In the genomic region with DNA sequence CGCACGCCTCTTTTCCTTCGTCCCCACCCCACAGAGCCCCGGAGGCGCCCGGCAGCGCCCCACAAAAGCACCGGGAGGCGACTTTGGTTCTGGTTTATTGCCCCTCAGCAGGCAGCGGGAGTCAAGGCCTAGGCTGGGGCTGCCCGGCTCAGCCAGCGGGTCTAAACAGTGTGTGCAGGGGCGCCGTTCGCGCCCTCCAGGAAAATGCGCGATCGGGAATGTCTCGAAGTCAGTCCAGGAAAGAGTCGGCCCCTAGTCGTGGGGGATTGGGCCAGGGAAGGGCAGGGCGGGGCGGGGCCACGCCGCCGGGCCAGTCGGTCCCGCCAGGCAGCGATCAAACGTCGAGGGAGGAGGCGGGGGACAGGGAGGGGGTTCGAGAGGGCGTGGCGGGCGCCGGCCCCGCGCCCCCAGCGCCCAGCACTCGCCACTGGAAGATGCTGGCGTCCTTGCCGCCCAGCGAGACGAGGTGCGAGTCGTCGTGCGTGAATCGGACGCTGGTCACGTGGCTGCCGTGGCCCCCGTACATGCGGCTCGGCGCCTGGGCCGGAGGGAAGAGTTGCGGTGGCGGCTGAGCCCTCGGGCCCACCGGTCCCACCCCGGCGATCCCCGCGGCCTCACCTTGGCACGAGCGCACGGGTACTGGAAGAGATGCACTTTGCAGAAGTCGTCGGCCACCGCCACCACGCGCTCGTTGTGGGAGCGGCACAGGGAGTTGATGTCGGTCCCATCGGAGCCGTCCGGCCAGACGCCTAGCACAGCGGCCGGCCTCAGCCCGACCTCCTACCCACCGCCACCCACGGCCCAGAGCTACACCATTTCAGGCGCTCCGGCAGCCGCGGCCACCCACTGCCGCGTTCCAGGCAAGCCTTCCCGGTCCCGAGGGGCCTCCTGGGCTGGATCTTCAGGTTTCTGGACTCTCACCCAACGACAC, we compare ENCODE assay signal across 8 cellular contexts. TPM values are rescaled to one million over a fixed set of nuclear protein-coding genes. Genes with fewer than 3 reads are reported as not detected.
DNase-seq lines count a peak whose midpoint lies in the region; ATAC-seq and TF ChIP-seq lines count a peak whose summit lies in the region.

No MANE protein-coding gene starts in this region.

- 3% methylated on average over 57 of the region's 96 CpGs for WGBS in smooth muscle cell (ENCODE audit: low lambda C conversion rate)

- H3K9ac ChIP-seq in colonic mucosa (ENCODE audit: low read depth in 2 of 2, low read length in 2 of 2) (peak overlapping the region; percentile 62 to 81), smooth muscle cell (ENCODE audit: low read depth) (peak overlapping the region; percentile 35)

- CTCF ChIA-PET in RWPE1 (lab: Yijun Ruan, JAX), result interaction anchor here (0.6 to 1.0 kb wide), 3 partner anchors 9 to 283 kb away, joined by 3 to 5 read pairs (median 3); no protein-coding TSS in a partner anchor

- peaks cover 5% of the 10 kb centered on the region for H3K4me1 ChIP-seq in colonic mucosa
- H3K4me1 ChIP-seq in smooth muscle cell (ENCODE audit: low read depth), result peaks cover 19% of the 10 kb centered on the region

- peak overlapping the region; percentile 98 for H3K27ac ChIP-seq in RWPE1
- peak overlapping the region; percentile 99 for H3K27ac ChIP-seq in colonic mucosa
- H3K27ac ChIP-seq in smooth muscle cell (ENCODE audit: low read depth), result peak overlapping the region; percentile 65

- TF ChIP-seq CTCF in RWPE1 (conservative IDR thresholded peaks at IDR 0.05; ENCODE audit: low read depth) (peak; percentile 25), colonic mucosa (IDR thresholded peaks at IDR 0.05) (no peak), kidney epithelial cell (IDR thresholded peaks at IDR 0.05; ENCODE audit: insufficient read depth, low read length, poor library complexity, severe bottlenecking) (no peak), smooth muscle cell (IDR thresholded peaks at IDR 0.05; ENCODE audit: borderline replicate concordance, insufficient read depth, poor library complexity, severe bottlenecking) (no peak)

- H3K36me3 ChIP-seq in colonic mucosa (peaks cover 6% of the 10 kb centered on the region), kidney epithelial cell (ENCODE audit: control insufficient read depth, insufficient read depth, low read length) (no peaks in the 10 kb centered on the region), smooth muscle cell (ENCODE audit: low read depth) (no peaks in the 10 kb centered on the region)

- ATAC-seq in HG02885 (IDR thresholded peaks at IDR 0.05; ENCODE audit: poor library complexity, unreplicated experiment) (peak; percentile 3), HG03025 (IDR thresholded peaks at IDR 0.05; ENCODE audit: low FRiP score, unreplicated experiment) (no peak)

- H3K4me2 ChIP-seq in smooth muscle cell, result peak overlapping the region; percentile 92

- peaks cover 31% of the 10 kb centered on the region for H4K20me1 ChIP-seq in smooth muscle cell (ENCODE audit: low read depth)

- no peaks in the 10 kb centered on the region for H3K27me3 ChIP-seq in colonic mucosa
- no peaks in the 10 kb centered on the region for H3K27me3 ChIP-seq in kidney epithelial cell (ENCODE audit: control insufficient read depth, insufficient read depth, low read length)
- H3K27me3 ChIP-seq in smooth muscle cell (ENCODE audit: low read depth), result no peaks in the 10 kb centered on the region

- H3K9me3 ChIP-seq in colonic mucosa, result no peaks in the 10 kb centered on the region
- H3K9me3 ChIP-seq in smooth muscle cell (replicated peaks; ENCODE audit: low read depth), result no peaks in the 10 kb centered on the region

- peaks cover 30% of the 10 kb centered on the region for H3K79me2 ChIP-seq in smooth muscle cell (ENCODE audit: low read depth)

- H3F3A ChIP-seq in smooth muscle cell (ENCODE audit: low read depth), result peaks cover 11% of the 10 kb centered on the region

- intact Hi-C loops in colonic mucosa (cut with DNase I), result no loop called here

- DNase-seq in COLO668 (lab: John Stamatoyannopoulos, UW; ENCODE audit: unreplicated experiment), result peak; percentile 84
- peak; percentile 79 for DNase-seq in RWPE1 (ENCODE audit: low spot score)
- peak; percentile 80 for DNase-seq in colonic mucosa
- DNase-seq in kidney epithelial cell (ENCODE audit: low read depth), result no peak
- no peak for DNase-seq in smooth muscle cell (lab: John Stamatoyannopoulos, UW; ENCODE audit: unreplicated experiment)
- DNase-seq in NCI-H2107 (lab: John Stamatoyannopoulos, UW), result no peak

- peak overlapping the region; percentile 87 for H3K4me3 ChIP-seq in colonic mucosa
- H3K4me3 ChIP-seq in kidney epithelial cell (ENCODE audit: low read depth, low read length), result peak overlapping the region; percentile 34
- peak overlapping the region; percentile 91 for H3K4me3 ChIP-seq in smooth muscle cell

- H2AFZ ChIP-seq in smooth muscle cell (ENCODE audit: low read depth), result peak overlapping the region; percentile 50

- POLR2A ChIA-PET in RWPE1 (lab: Yijun Ruan, JAX; ENCODE audit: low non-redundant PET), result interaction anchor here (0.5 to 2.3 kb wide), 6 partner anchors 10 to 195 kb away, joined by 3 to 24 read pairs (median 6); partner anchors contain the start of genes B3GAT3, C11orf98, CSKMT and TUT1

RNA-seq across cellular contexts. Expression of gene MTA2, which starts 0.7 kb away (rescaled TPM):
- total RNA-seq in colonic mucosa (100 to 1,000 TPM in 1 of 2 donors, 10 to 100 TPM in 1; 91.0 to 133 TPM), kidney epithelial cell (136 and 137 TPM in 2 replicates), smooth muscle cell (57.0 and 65.9 TPM in 2 replicates)
- 20.5 and 22.7 TPM in 2 replicates for polyA plus RNA-seq in smooth muscle cell

RNA-seq across cellular contexts. Expression of gene EML3, which starts 10.2 kb away (rescaled TPM):
- 10 to 100 TPM; 37.5 to 58.7 TPM for total RNA-seq in colonic mucosa
- total RNA-seq in kidney epithelial cell, result 20.9 and 21.1 TPM in 2 replicates
- 20.6 and 35.0 TPM in 2 replicates for total RNA-seq in smooth muscle cell
- 36.8 and 47.2 TPM in 2 replicates for polyA plus RNA-seq in smooth muscle cell

RNA-seq across cellular contexts. Expression of gene ROM1, which starts 10.7 kb away (rescaled TPM):
- 1 to 10 TPM; 3.2 to 3.6 TPM for total RNA-seq in colonic mucosa
- total RNA-seq in kidney epithelial cell, result 0.55 and 1.4 TPM in 2 replicates
- total RNA-seq in smooth muscle cell, result 0.63 and 4.0 TPM in 2 replicates
- polyA plus RNA-seq in smooth muscle cell, result 0.91 and 1.4 TPM in 2 replicates

RNA-seq across cellular contexts. Expression of gene TUT1, which starts 11.1 kb away (rescaled TPM):
- total RNA-seq in colonic mucosa, result 10 to 100 TPM; 11.1 to 26.2 TPM
- total RNA-seq in kidney epithelial cell, result 15.0 and 15.2 TPM in 2 replicates
- 3.0 and 5.5 TPM in 2 replicates for total RNA-seq in smooth muscle cell
- polyA plus RNA-seq in smooth muscle cell, result 15.9 and 18.6 TPM in 2 replicates

RNA-seq across cellular contexts. Expression of gene B3GAT3, which starts 19.4 kb away (rescaled TPM):
- total RNA-seq in colonic mucosa, result 10 to 100 TPM; 21.8 to 37.7 TPM
- 68.7 and 80.8 TPM in 2 replicates for total RNA-seq in kidney epithelial cell
- 19.3 and 20.0 TPM in 2 replicates for total RNA-seq in smooth muscle cell
- 66.9 and 73.8 TPM in 2 replicates for polyA plus RNA-seq in smooth muscle cell

Comparison
In these comparisons a context has a peak if more than half of its experiments do, and no peak if none do; other contexts are left out.
1. DNase-seq: peak in COLO668 (single experiment), RWPE1 (single experiment) and colonic mucosa (single experiment); none in kidney epithelial cell (single experiment), smooth muscle cell (single experiment) and NCI-H2107 (single experiment).
2. H3K4me3 ChIP-seq: peak in every context shown above with its lines; median percentile 91 in smooth muscle cell; 87 in colonic mucosa; 34 in kidney epithelial cell.
3. Peak in every context shown above with its lines, with median percentiles within 50 percentile points of each other: H3K27ac ChIP-seq.